22 cellular contexts compared by ENCODE assay signal in the genomic region with DNA sequence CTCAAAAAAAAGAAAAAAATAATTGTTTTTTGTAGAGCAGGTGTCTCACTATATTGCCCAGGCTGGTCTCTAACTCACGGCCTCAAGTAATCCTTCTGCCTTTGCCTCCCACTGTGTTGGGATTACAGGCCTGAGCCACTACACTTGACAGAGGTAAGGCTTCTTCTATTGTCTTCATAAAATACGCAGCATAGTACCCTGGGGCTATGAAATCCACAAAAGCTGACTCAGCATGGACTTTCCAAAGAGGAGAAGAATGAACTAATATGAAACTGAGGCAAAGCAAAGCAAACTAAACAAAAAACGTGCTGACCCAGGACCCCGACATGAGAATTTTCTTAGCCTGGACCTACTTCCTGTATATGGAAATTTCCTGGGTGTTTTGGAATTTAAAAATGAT. TPM values are rescaled to one million over a fixed set of nuclear protein-coding genes. Genes with fewer than 3 reads are reported as not detected.
"Had no signal": no experiment of that assay in that cellular context is flagged by ENCODE, and none has a peak within 500 bp of the region (broad histone marks: within the 10 kb centered on the region; RNA-seq: fewer than 3 reads in every experiment).

No MANE protein-coding gene starts in this region.

- H3K27me3 Mint-ChIP-seq: activated CD8-positive, alpha-beta memory T cell treated with anti-CD3 and anti-CD28 coated beads, Interleukin-2, amount 10 ng/mL, durations not matched to agents 7 days and 5 days; brain; naive B cell; stimulated activated naive CD8-positive, alpha-beta T cell treated with anti-CD3 and anti-CD28 coated beads, Interleukin-15, Interleukin-2, amounts not matched to agents 100 ng/mL and 50 ng/mL, for 24 hours had no signal

- H3K36me3 ChIP-seq: neural progenitor cell had no signal

- DNase-seq: activated CD4-positive, alpha-beta T cell treated with anti-CD3 and anti-CD28 coated beads for 1 hour; activated CD8-positive, alpha-beta memory T cell treated with anti-CD3 and anti-CD28 coated beads, Interleukin-2, amount 10 ng/mL, durations not matched to agents 7 days and 5 days; activated naive CD4-positive, alpha-beta T cell treated with anti-CD3 and anti-CD28 coated beads for 36 hours; activated T-cell treated with anti-CD3 and anti-CD28 coated beads, Interleukin-2, amount 50 U/mL, for 1 hour; central memory CD4-positive, alpha-beta T cell; gastrocnemius medialis; heart left ventricle; kidney; mucosa of descending colon; naive B cell; stimulated activated CD4-positive, alpha-beta T cell treated with anti-CD3 and anti-CD28 coated beads, Interleukin-2, amount 100 ng/mL, for 24 hours; transverse colon; WERI-Rb-1 had no signal

- H3K27me3 ChIP-seq: gastrocnemius medialis, heart left ventricle, neural progenitor cell, right atrium auricular region, transverse colon, vagina had no signal

- H3K4me1 ChIP-seq: gastrocnemius medialis, neural progenitor cell, right atrium auricular region, transverse colon had no signal

- H3K4me3 ChIP-seq: gastrocnemius medialis, heart left ventricle, lung, mucosa of descending colon, neural progenitor cell, prostate gland, right atrium auricular region, transverse colon, vagina had no signal

- H3K27ac Mint-ChIP-seq: activated CD8-positive, alpha-beta memory T cell treated with anti-CD3 and anti-CD28 coated beads, Interleukin-2, amount 10 ng/mL, durations not matched to agents 7 days and 5 days; activated T-helper 2 cell treated with anti-CD3 and anti-CD28 coated beads, Interferon-gamma antibody, Interleukin-2, Interleukin-4, amounts not matched to agents 10 μg/mL and 5 μg/mL and 100 μg/mL, durations not matched to agents 14 hours and 24 hours and 36 hours; stimulated activated naive CD8-positive, alpha-beta T cell treated with anti-CD3 and anti-CD28 coated beads, Interleukin-15, Interleukin-2, amounts not matched to agents 100 ng/mL and 50 ng/mL, for 24 hours; T-helper 1 cell treated with Interleukin-12 subunit alpha and Interleukin-12 subunit beta and Interleukin-4 antibody, amounts not matched to agents 30 μg/mL and 1 μg/mL, for 36 hours had no signal

- H3K9me3 ChIP-seq: gastrocnemius medialis, heart left ventricle, mucosa of descending colon, prostate gland, right atrium auricular region, transverse colon, vagina had no signal

- H3K4me1 Mint-ChIP-seq: naive B cell had no signal

- H3K27ac ChIP-seq: gastrocnemius medialis, neural progenitor cell, prostate gland, right atrium auricular region, transverse colon, vagina, WERI-Rb-1 had no signal

- H3K9me3 Mint-ChIP-seq: activated naive CD4-positive, alpha-beta T cell treated with anti-CD3 and anti-CD28 coated beads for 36 hours; activated T-helper 2 cell treated with anti-CD3 and anti-CD28 coated beads, Interferon-gamma antibody, Interleukin-2, Interleukin-4, amounts not matched to agents 10 μg/mL and 5 μg/mL and 100 μg/mL, durations not matched to agents 14 hours and 24 hours and 36 hours; brain; naive B cell; neural progenitor cell; stimulated activated naive CD8-positive, alpha-beta T cell treated with anti-CD3 and anti-CD28 coated beads, Interleukin-15, Interleukin-2, amounts not matched to agents 100 ng/mL and 50 ng/mL, for 24 hours; T-helper 1 cell treated with Interleukin-12 subunit alpha and Interleukin-12 subunit beta and Interleukin-4 antibody, amounts not matched to agents 30 μg/mL and 1 μg/mL, for 36 hours had no signal

- H3K4me3 Mint-ChIP-seq: activated CD8-positive, alpha-beta memory T cell treated with anti-CD3 and anti-CD28 coated beads, Interleukin-2, amount 10 ng/mL, durations not matched to agents 7 days and 5 days; activated naive CD4-positive, alpha-beta T cell treated with anti-CD3 and anti-CD28 coated beads for 36 hours; brain; naive B cell; neural progenitor cell; stimulated activated naive CD8-positive, alpha-beta T cell treated with anti-CD3 and anti-CD28 coated beads, Interleukin-15, Interleukin-2, amounts not matched to agents 100 ng/mL and 50 ng/mL, for 24 hours; T-helper 1 cell treated with Interleukin-12 subunit alpha and Interleukin-12 subunit beta and Interleukin-4 antibody, amounts not matched to agents 30 μg/mL and 1 μg/mL, for 36 hours had no signal

RNA-seq across cellular contexts. Expression of a gene that starts 49.8 kb away (rescaled TPM):
- total RNA-seq: activated CD8-positive, alpha-beta memory T cell treated with anti-CD3 and anti-CD28 coated beads, Interleukin-2, amount 10 ng/mL, durations not matched to agents 7 days and 5 days; activated naive CD4-positive, alpha-beta T cell treated with anti-CD3 and anti-CD28 coated beads for 36 hours; activated T-helper 2 cell treated with anti-CD3 and anti-CD28 coated beads, Interferon-gamma antibody, Interleukin-2, Interleukin-4, amounts not matched to agents 10 μg/mL and 5 μg/mL and 100 μg/mL, durations not matched to agents 14 hours and 24 hours and 36 hours had no signal
